ENCODE assay signal across 25 cellular contexts in the genomic region with DNA sequence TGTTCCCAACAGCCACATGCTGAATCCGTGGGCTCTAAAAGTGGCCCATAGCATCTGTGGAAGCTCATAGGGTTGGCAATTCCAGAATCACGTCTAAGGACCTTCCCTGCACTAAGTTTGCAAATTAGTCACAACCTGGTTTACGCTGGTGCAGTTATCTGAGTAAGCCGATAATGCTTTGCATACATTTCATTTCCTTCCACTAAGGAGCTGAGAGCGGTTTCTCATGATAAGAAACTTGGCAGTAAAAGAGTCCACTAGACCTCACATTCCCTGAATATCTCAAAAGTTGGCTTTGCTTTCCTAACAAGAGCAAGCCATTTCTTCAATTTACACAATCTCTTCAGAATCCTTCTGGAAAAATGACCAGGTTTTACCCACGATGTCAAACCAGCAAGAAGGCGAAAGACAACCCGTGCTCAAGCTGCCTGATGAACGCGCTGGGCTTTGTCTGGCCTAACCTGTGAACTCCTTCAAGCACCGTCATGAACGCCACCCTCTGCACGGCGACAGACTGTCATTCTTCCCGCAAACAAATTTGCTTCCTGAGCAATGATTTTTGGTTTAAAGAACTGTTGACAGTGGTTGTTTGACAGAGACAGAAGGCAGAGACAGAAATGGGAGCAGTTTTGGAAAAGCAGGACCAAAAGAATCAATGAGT.
A peak's percentile ranks its signal among the peaks of the same experiment; 100 is the strongest.
DNase-seq lines count a peak whose midpoint lies in the region; ATAC-seq, FAIRE-seq and TF ChIP-seq lines count a peak whose summit lies in the region.
"Had no signal": no experiment of that assay in that cellular context is flagged by ENCODE, and none has a peak within 500 bp of the region (broad histone marks: within the 10 kb centered on the region; RNA-seq: fewer than 3 reads in every experiment).

No MANE protein-coding gene starts in this region.

- no peak overlapping the region for H2BK12ac ChIP-seq in neuronal stem cell (ENCODE audit: low read length)

- H4K91ac ChIP-seq in neuronal stem cell (ENCODE audit: low read depth, low read length, poor library complexity): no peak overlapping the region

- intact Hi-C loops in gastrocnemius medialis (cut with DNase I; ENCODE audit: low total_unique reads): no loop called here

- DNase-seq in Daoy (ENCODE audit: low read depth) (peak; percentile 46), astrocyte (ENCODE audit: low read depth) (peak; percentile 98), fibroblast of the conjunctiva (ENCODE audit: low read depth) (peak; percentile 2), neuronal stem cell (ENCODE audit: low spot score) (no peak), NCI-H1092 treated with DMSO at 0.1 percent for 48 hours (lab: John Stamatoyannopoulos, UW) (no peak), gastrocnemius medialis (no peak)
- DNase-seq: activated CD4-positive, CD25-positive, alpha-beta regulatory T cell treated with anti-CD3 and anti-CD28 coated beads, Interleukin-2, amount 50 U/mL, for 72 hours; Caco-2; colonic mucosa; GDM1; heart right ventricle; midbrain; MM.1S; NCI-H187 treated with DMSO at 0.1 percent for 48 hours; NCI-H510A; OCI-M1; SJCRH30; stimulated activated CD4-positive, alpha-beta T cell treated with anti-CD3 and anti-CD28 coated beads, Interleukin-4, amount 100 ng/mL, for 1 hour had no signal

- peaks cover 6% of the 10 kb centered on the region for H3K9me3 ChIP-seq in astrocyte (ENCODE audit: insufficient read depth, low read depth, low read length)
- H3K9me3 ChIP-seq in neuronal stem cell (replicated peaks in 1 of 2; ENCODE audit: control insufficient read depth in 2 of 2, insufficient read depth in 1 of 2, low read depth in 1 of 2, low read length in 2 of 2): peaks cover 7 to 35% of the 10 kb centered on the region in 2 donors
- no peaks in the 10 kb centered on the region for H3K9me3 ChIP-seq in gastrocnemius medialis
- H3K9me3 ChIP-seq: Caco-2, colonic mucosa, neutrophil, suprapubic skin had no signal

- H3K9ac ChIP-seq in astrocyte (ENCODE audit: low read length): no peak overlapping the region
- no peak overlapping the region for H3K9ac ChIP-seq in neuronal stem cell (ENCODE audit: low read depth, low read length, poor library complexity)

- FAIRE-seq in astrocyte (lab: Jason Lieb, UNC): no peak
- FAIRE-seq: GM12878, islet of Langerhans had no signal

- H3K4me1 ChIP-seq in astrocyte (ENCODE audit: insufficient read depth, low read length) (peaks cover 7% of the 10 kb centered on the region), neuronal stem cell (ENCODE audit: control insufficient read depth in 2 of 2, insufficient read depth in 1 of 2, low read depth in 1 of 2, low read length in 2 of 2) (peaks cover 14 to 20% of the 10 kb centered on the region in 2 donors), gastrocnemius medialis (no peaks in the 10 kb centered on the region)
- H3K4me1 ChIP-seq: Caco-2, colonic mucosa, suprapubic skin had no signal

- H2AFZ ChIP-seq in astrocyte (ENCODE audit: low read depth, low read length): no peak overlapping the region
- H2AFZ ChIP-seq in neuronal stem cell (ENCODE audit: low read length): no peak overlapping the region

- H3K18ac ChIP-seq in neuronal stem cell (ENCODE audit: low read length): peak overlapping the region; percentile 69

- H3K23ac ChIP-seq in neuronal stem cell (ENCODE audit: low read depth, low read length, poor library complexity): no peak overlapping the region

- H3K36me3 ChIP-seq in astrocyte (ENCODE audit: insufficient read depth, low read length): no peaks in the 10 kb centered on the region
- H3K36me3 ChIP-seq in neuronal stem cell (replicated peaks in 1 of 2; ENCODE audit: control insufficient read depth in 2 of 2, insufficient read depth in 2 of 2, low read length in 2 of 2): no peaks in the 10 kb centered on the region
- H3K36me3 ChIP-seq in gastrocnemius medialis: no peaks in the 10 kb centered on the region
- H3K36me3 ChIP-seq: colonic mucosa, heart right ventricle, neutrophil, SJCRH30, suprapubic skin had no signal

- H4K20me1 ChIP-seq in astrocyte (ENCODE audit: insufficient read depth, low read length): no peaks in the 10 kb centered on the region

- H3K4me3 Mint-ChIP-seq in astrocyte (ENCODE audit: unreplicated experiment): no peak overlapping the region
- H3K4me3 Mint-ChIP-seq: activated T-helper 17 cell treated with anti-CD3 and anti-CD28 coated beads, Interleukin-2, amount 50 U/mL, for 72 hours had no signal

- H4K8ac ChIP-seq in neuronal stem cell (ENCODE audit: low read depth, low read length): no peak overlapping the region

- H3K4me3 ChIP-seq in astrocyte (ENCODE audit: insufficient read depth, low read depth, low read length): no peak overlapping the region
- no peak overlapping the region for H3K4me3 ChIP-seq in neuronal stem cell (ENCODE audit: low read length in 2 of 2)
- H3K4me3 ChIP-seq in gastrocnemius medialis: no peak overlapping the region
- H3K4me3 ChIP-seq: colonic mucosa, GM12878, heart right ventricle, SJCRH30, suprapubic skin had no signal

- H3K36me3 Mint-ChIP-seq in astrocyte (ENCODE audit: low read depth, unreplicated experiment): no peaks in the 10 kb centered on the region

- no peaks in the 10 kb centered on the region for H3K79me1 ChIP-seq in neuronal stem cell (ENCODE audit: low read depth, low read length)

- H3K4me2 ChIP-seq in astrocyte (ENCODE audit: low read length) (peak overlapping the region; percentile 5), neuronal stem cell (ENCODE audit: insufficient read depth, low read length, poor library complexity, severe bottlenecking) (no peak overlapping the region)

- no peak overlapping the region for H3K4ac ChIP-seq in neuronal stem cell (ENCODE audit: low read length)

- no peak overlapping the region for H2BK5ac ChIP-seq in neuronal stem cell (ENCODE audit: low read length)

- H3K27me3 ChIP-seq in astrocyte (ENCODE audit: insufficient read depth, low read length) (peaks cover 6% of the 10 kb centered on the region), neuronal stem cell (ENCODE audit: control insufficient read depth in 3 of 3, insufficient read depth in 3 of 3, low read depth in 1 of 3, low read length in 3 of 3) (no peaks in the 10 kb centered on the region), gastrocnemius medialis (no peaks in the 10 kb centered on the region)
- H3K27me3 ChIP-seq: colonic mucosa, heart right ventricle, SJCRH30, suprapubic skin had no signal

- in situ Hi-C loops in gastrocnemius medialis (cut with MboI; ENCODE audit: low sequenced_read_pairs in 4 of 4): no loop called here

- H3K9me3 Mint-ChIP-seq in astrocyte (ENCODE audit: unreplicated experiment): peaks cover 11% of the 10 kb centered on the region
- H3K9me3 Mint-ChIP-seq: activated T-helper 17 cell treated with anti-CD3 and anti-CD28 coated beads, Interleukin-2, amount 50 U/mL, for 72 hours had no signal

- no peak overlapping the region for H2AK5ac ChIP-seq in neuronal stem cell (ENCODE audit: low read depth, low read length)

- TF ChIP-seq POLR2A in gastrocnemius medialis (IDR thresholded peaks at IDR 0.05): no peak

- ATAC-seq in HG03159 (IDR thresholded peaks at IDR 0.05; ENCODE audit: unreplicated experiment) (no peak), HG02981 (IDR thresholded peaks at IDR 0.05; ENCODE audit: unreplicated experiment) (no peak), gastrocnemius medialis (no peak)
- ATAC-seq: activated T-helper 17 cell treated with anti-CD3 and anti-CD28 coated beads, Interleukin-2, amount 50 U/mL, for 72 hours; GM12878 had no signal

- H3K27ac Mint-ChIP-seq in astrocyte (ENCODE audit: unreplicated experiment): no peak overlapping the region
- H3K27ac Mint-ChIP-seq: activated T-helper 17 cell treated with anti-CD3 and anti-CD28 coated beads, Interleukin-2, amount 50 U/mL, for 72 hours had no signal

- H2BK15ac ChIP-seq in neuronal stem cell (ENCODE audit: low read length): no peak overlapping the region

- H3K14ac ChIP-seq in neuronal stem cell (ENCODE audit: low read length): no peak overlapping the region

- H3K27ac ChIP-seq in astrocyte (ENCODE audit: low read depth, low read length) (no peak overlapping the region), neuronal stem cell (replicated peaks; ENCODE audit: low read length) (no peak overlapping the region), gastrocnemius medialis (no peak overlapping the region)
- H3K27ac ChIP-seq: colonic mucosa, heart right ventricle, neutrophil, SJCRH30, suprapubic skin had no signal

- no peaks in the 10 kb centered on the region for H3K79me2 ChIP-seq in astrocyte (ENCODE audit: insufficient read depth, low read length)

- no peak overlapping the region for H2BK120ac ChIP-seq in neuronal stem cell (ENCODE audit: low read depth, low read length)

- WGBS in neuronal stem cell (ENCODE audit: extremely low coverage in 2 of 2, insufficient read length in 2 of 2, insufficient replicate concordance in 1 of 2), 2 donors: no CpG with 5 or more reads among the region's 15 CpGs

- TF ChIP-seq CTCF in astrocyte (IDR thresholded peaks at IDR 0.05; ENCODE audit: insufficient read depth, low read depth, low read length) (no peak), gastrocnemius medialis (IDR thresholded peaks at IDR 0.05 in 4 of 5, conservative IDR thresholded peaks at IDR 0.05 in 1 of 5) (no peak)

- H3K4me1 Mint-ChIP-seq in astrocyte (ENCODE audit: low read depth, unreplicated experiment): no peaks in the 10 kb centered on the region
- H3K4me1 Mint-ChIP-seq: activated T-helper 17 cell treated with anti-CD3 and anti-CD28 coated beads, Interleukin-2, amount 50 U/mL, for 72 hours had no signal

- H3K27me3 Mint-ChIP-seq in astrocyte (ENCODE audit: low read depth, unreplicated experiment): peaks cover 12% of the 10 kb centered on the region

Comparison
In these comparisons a context has a peak if more than half of its experiments do, and no peak if none do; other contexts are left out.
1. DNase-seq: peak in Daoy (single experiment), astrocyte (single experiment) and fibroblast of the conjunctiva (single experiment); none in neuronal stem cell (single experiment), NCI-H1092 treated with DMSO at 0.1 percent for 48 hours (single experiment) and gastrocnemius medialis (0 of 2).